23 cellular contexts compared by ENCODE assay signal in genomic region chr21:33390479-33390878, GRCh38. TPM values are rescaled to one million over a fixed set of nuclear protein-coding genes. Genes with fewer than 3 reads are reported as not detected.
DNase-seq lines count a peak whose midpoint lies in the region; ATAC-seq and TF ChIP-seq lines count a peak whose summit lies in the region.
"Had no signal": no experiment of that assay in that cellular context is flagged by ENCODE, and none has a peak within 500 bp of the region (broad histone marks: within the 10 kb centered on the region; RNA-seq: fewer than 3 reads in every experiment).

No MANE protein-coding gene starts in this region.

- ATAC-seq in HG02763 (IDR thresholded peaks at IDR 0.05; ENCODE audit: unreplicated experiment) (no peak), HG03520 (IDR thresholded peaks at IDR 0.05; ENCODE audit: unreplicated experiment) (no peak)
- ATAC-seq: A549 had no signal

- peak overlapping the region in 2 of 11 experiments; percentile 17 to 57; a peak in 1 of 22 replicates for H3K9ac ChIP-seq in BLaER1 treated with 17β-estradiol and CSF1 and Interleukin-3, amounts not matched to agents 10 nM and 100 nM
- H3K9ac ChIP-seq: BLaER1, KMS-11 had no signal

- CTCF ChIA-PET in RWPE1 (lab: Yijun Ruan, JAX), result interaction anchor here (2.0 kb wide), 1 partner anchor 29 kb away, joined by 6 read pairs; no protein-coding TSS in a partner anchor

- WGBS in esophagus, 2 donors, result 47 to 59% methylated on average over 5 of the region's 5 CpGs

- POLR2A ChIA-PET in RWPE1 (lab: Yijun Ruan, JAX; ENCODE audit: low non-redundant PET), result no interaction called here

- peaks cover 0 to 100% (median 83%) of the 10 kb centered on the region in 10 experiments; a peak in 18 of 20 replicates for H3K4me1 ChIP-seq in BLaER1 treated with 17β-estradiol and CSF1 and Interleukin-3, amounts not matched to agents 10 nM and 100 nM
- H3K4me1 ChIP-seq in esophagus (ENCODE audit: control insufficient read depth in 2 of 2, insufficient read depth in 2 of 2, low read length in 1 of 2) (peaks cover 0 to 3% of the 10 kb centered on the region in 2 donors), neutrophil (ENCODE audit: control insufficient read depth in 1 of 2, insufficient read depth in 1 of 2, low read depth in 1 of 2, low read length in 1 of 2) (peaks cover 95 to 100% of the 10 kb centered on the region in 2 experiments)
- H3K4me1 ChIP-seq: A549 had no signal

- H3K4me2 ChIP-seq in BLaER1 treated with 17β-estradiol and CSF1 and Interleukin-3, amounts not matched to agents 10 nM and 100 nM, result peak overlapping the region in 6 of 11 experiments; percentile 0 to 97 (median 84); a peak in 10 of 22 replicates
- H3K4me2 ChIP-seq: A549, BLaER1, KMS-11 had no signal

- H3K27ac ChIP-seq in BLaER1 treated with 17β-estradiol and CSF1 and Interleukin-3, amounts not matched to agents 10 nM and 100 nM, result peak overlapping the region in 8 of 11 experiments; percentile 35 to 99 (median 90); a peak in 12 of 22 replicates
- H3K27ac ChIP-seq in RWPE1 (peak overlapping the region; percentile 80), esophagus (ENCODE audit: low read depth in 2 of 2, low read length in 1 of 2) (peak overlapping the region; percentile 19 to 66), neutrophil (peak overlapping the region; percentile 96)
- H3K27ac ChIP-seq: A549, BLaER1, KMS-11, Peyer's patch had no signal

- no peak overlapping the region for H3K4me3 ChIP-seq in BLaER1 treated with 17β-estradiol and CSF1 and Interleukin-3, amounts not matched to agents 10 nM and 100 nM
- H3K4me3 ChIP-seq in esophagus (ENCODE audit: low read depth in 1 of 2, low read length in 2 of 2), result no peak overlapping the region
- no peak overlapping the region for H3K4me3 ChIP-seq in neutrophil (ENCODE audit: low read depth in 1 of 2, low read length in 1 of 2)
- H3K4me3 ChIP-seq: A549, BLaER1, Peyer's patch had no signal

- no peaks in the 10 kb centered on the region for H4K20me1 ChIP-seq in BLaER1 treated with 17β-estradiol and CSF1 and Interleukin-3, amounts not matched to agents 10 nM and 100 nM
- H4K20me1 ChIP-seq: BLaER1 had no signal

- no peaks in the 10 kb centered on the region for H3K27me3 ChIP-seq in BLaER1 treated with 17β-estradiol and CSF1 and Interleukin-3, amounts not matched to agents 10 nM and 100 nM
- H3K27me3 ChIP-seq in esophagus (ENCODE audit: control insufficient read depth in 1 of 2, insufficient read depth in 2 of 2, low read length in 2 of 2) (no peaks in the 10 kb centered on the region), neutrophil (no peaks in the 10 kb centered on the region)
- H3K27me3 ChIP-seq: BLaER1, Peyer's patch had no signal

- peaks cover 0 to 13% (median 0%) of the 10 kb centered on the region in 11 experiments; a peak in 6 of 22 replicates for H3K9me3 ChIP-seq in BLaER1 treated with 17β-estradiol and CSF1 and Interleukin-3, amounts not matched to agents 10 nM and 100 nM (replicated peaks in 1 of 11)
- H3K9me3 ChIP-seq in esophagus (ENCODE audit: control insufficient read depth in 2 of 2, insufficient read depth in 1 of 2, low read depth in 1 of 2, low read length in 1 of 2) (no peaks in the 10 kb centered on the region), neutrophil (no peaks in the 10 kb centered on the region)
- H3K9me3 ChIP-seq: A549, BLaER1, Peyer's patch had no signal

- DNase-seq in RWPE1 (ENCODE audit: low spot score) (peak; percentile 51), NCI-H446 treated with DMSO at 0.1 percent for 48 hours (lab: John Stamatoyannopoulos, UW) (no peak), pons (ENCODE audit: low spot score) (no peak)
- DNase-seq: CD8-positive, alpha-beta memory T cell; GDM1; GOT3; HCEC 1CT; NCI-H1105; NCI-H146; NCI-H2029; NCI-H2227 treated with DMSO at 0.1 percent for 48 hours; NCI-H524; NCI-H82; Peyer's patch; Right ventricle myocardium superior had no signal

- TF ChIP-seq CTCF in RWPE1 (conservative IDR thresholded peaks at IDR 0.05; ENCODE audit: low read depth) (no peak), neutrophil (IDR thresholded peaks at IDR 0.05) (no peak)

- no peaks in the 10 kb centered on the region for H3K36me3 ChIP-seq in BLaER1 treated with 17β-estradiol and CSF1 and Interleukin-3, amounts not matched to agents 10 nM and 100 nM
- H3K36me3 ChIP-seq in esophagus (ENCODE audit: control insufficient read depth in 2 of 2, insufficient read depth in 2 of 2, low read length in 1 of 2) (no peaks in the 10 kb centered on the region), neutrophil (no peaks in the 10 kb centered on the region)
- H3K36me3 ChIP-seq: BLaER1, Peyer's patch had no signal

RNA-seq across cellular contexts. Expression of gene IFNGR2, which starts 12.7 kb away (rescaled TPM):
- polyA plus RNA-seq in esophagus, result 10 to 100 TPM; 44.9 to 52.5 TPM

Comparison
In these comparisons a context has a peak if more than half of its experiments do, and no peak if none do; other contexts are left out.
1. H3K27ac ChIP-seq: peak in every context shown above with its lines; median percentile 96 in neutrophil; 90 in BLaER1 treated with 17β-estradiol and CSF1 and Interleukin-3, amounts not matched to agents 10 nM and 100 nM; 80 in RWPE1; 42 in esophagus.